Comparison of ENCODE assay signal across 8 cellular contexts in the genomic region with DNA sequence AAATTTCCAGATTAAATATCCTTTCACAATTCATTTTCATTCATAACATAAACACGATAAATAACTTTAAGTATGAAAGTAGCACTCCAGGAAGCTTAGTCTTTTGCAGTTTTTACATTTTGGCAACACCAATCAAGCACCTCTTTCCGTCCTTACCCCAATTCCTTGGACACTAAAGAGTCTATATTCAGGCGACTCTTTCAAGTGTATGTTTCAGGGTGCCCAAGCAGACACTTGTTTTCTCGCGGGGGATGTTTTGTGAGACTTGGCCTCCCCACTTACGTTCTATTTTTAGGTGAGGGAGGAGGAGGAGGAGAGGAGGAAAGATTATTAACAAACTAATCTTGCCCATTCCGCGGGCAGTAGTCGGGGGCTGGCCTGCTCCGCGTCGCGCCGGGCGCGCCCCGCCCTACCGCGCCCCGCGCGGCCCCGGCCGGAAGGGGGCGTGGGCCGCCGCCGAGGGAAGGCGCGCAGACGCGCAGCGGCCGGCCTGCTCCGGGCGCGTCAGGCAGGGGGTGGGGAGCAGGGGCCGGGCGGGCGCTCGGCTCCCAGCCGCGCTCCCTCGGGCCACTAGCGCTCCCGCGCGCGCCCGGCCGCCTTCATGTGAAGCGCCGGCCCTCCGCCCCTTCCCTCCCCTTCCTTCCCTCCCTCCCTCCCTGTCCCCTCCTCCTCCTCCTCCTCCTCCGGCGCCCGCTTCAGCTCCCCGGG. TPM values are rescaled to one million over a fixed set of nuclear protein-coding genes. Genes with fewer than 3 reads are reported as not detected.
DNase-seq lines count a peak whose midpoint lies in the region; ATAC-seq, FAIRE-seq and TF ChIP-seq lines count a peak whose summit lies in the region.

ITPRID2 (plus strand) TSS at position 473 of the 708 bp plus-strand sequence. CDS start 337 bp downstream, outside the sequence.

- H3K36me3 ChIP-seq in kidney (ENCODE audit: control insufficient read depth in 1 of 2, insufficient read depth in 2 of 2, low read length in 2 of 2), result no peaks in the 10 kb centered on the region

- peak within 1 kb of the TSS; percentile 83 for H3K27ac Mint-ChIP-seq in central memory CD8-positive, alpha-beta T cell (ENCODE audit: low read depth)

- peak within 1 kb of the TSS; percentile 88 to 96 for H3K9ac ChIP-seq in kidney (ENCODE audit: low read length in 2 of 2)

- peaks cover 57% of the 10 kb centered on the region for H3K4me1 ChIP-seq in A549
- H3K4me1 ChIP-seq in kidney (ENCODE audit: control insufficient read depth in 1 of 2, insufficient read depth in 1 of 2, low read depth in 1 of 2, low read length in 2 of 2), result peaks cover 2 to 7% of the 10 kb centered on the region in 2 donors

- FAIRE-seq in A549 (lab: Jason Lieb, UNC) (no peak), GM18507 (lab: Jason Lieb, UNC) (peak; percentile 85), kidney (lab: Jason Lieb, UNC) (no peak)

- peak; percentile 64 for TF ChIP-seq POLR2A in A549 (IDR thresholded peaks at IDR 0.05; ENCODE audit: low read length)

- ATAC-seq in A549, result peak; percentile 93 to 95
- peak; percentile 87 for ATAC-seq in HG03025 (IDR thresholded peaks at IDR 0.05; ENCODE audit: low FRiP score, unreplicated experiment)
- ATAC-seq in central memory CD8-positive, alpha-beta T cell (replicated peaks; ENCODE audit: extremely low read depth, poor library complexity, severe bottlenecking), result peak; percentile 86

- WGBS in A549 (ENCODE audit: missing lambda C conversion rate), result under 1% methylated on average over 25 of the region's 58 CpGs

- H3K4me1 Mint-ChIP-seq in central memory CD8-positive, alpha-beta T cell, result peaks cover 34% of the 10 kb centered on the region

- H3K4me3 Mint-ChIP-seq in central memory CD8-positive, alpha-beta T cell, result peak within 1 kb of the TSS; percentile 98

- H3K4me3 ChIP-seq in A549 (peak within 1 kb of the TSS; percentile 89), kidney (ENCODE audit: low read length in 2 of 2) (peak within 1 kb of the TSS; percentile 93 to 96)

- no peaks in the 10 kb centered on the region for H3K9me3 ChIP-seq in A549
- H3K9me3 ChIP-seq in kidney (ENCODE audit: control insufficient read depth in 1 of 2, low read length in 2 of 2), result no peaks in the 10 kb centered on the region

- H3K9me3 Mint-ChIP-seq in central memory CD8-positive, alpha-beta T cell, result no peaks in the 10 kb centered on the region

- TF ChIP-seq CTCF in A549 (IDR thresholded peaks at IDR 0.05) (no peak; the same call in 2 of the 3 replicates), kidney (IDR thresholded peaks at IDR 0.05; ENCODE audit: borderline replicate concordance, extremely low read depth, insufficient read depth) (peak; percentile 8)

- peak within 1 kb of the TSS; percentile 85 for H3K4me2 ChIP-seq in A549

- POLR2A ChIA-PET in A549 (lab: Yijun Ruan, JAX), result interaction anchor here (0.6 to 1.9 kb wide), 4 partner anchors 15 to 113 kb away, joined by 3 to 12 read pairs (median 4); no protein-coding TSS in a partner anchor

- H3K36me3 Mint-ChIP-seq in central memory CD8-positive, alpha-beta T cell (ENCODE audit: insufficient read depth), result peaks cover 3% of the 10 kb centered on the region

- DNase-seq in A549 (ENCODE audit: low read depth in 1 of 2, low spot score in 1 of 2) (peak; percentile 69 to 91), GM18507 (ENCODE audit: extremely low spot score, insufficient read length, low read depth) (peak; percentile 87), NCI-H2171 (lab: John Stamatoyannopoulos, UW) (peak; percentile 78), kidney (peak; percentile 96)
- DNase-seq in activated CD4-positive, CD25-positive, alpha-beta regulatory T cell (lab: John Stamatoyannopoulos, UW), result peak; percentile 13 to 37 (median 23)
- DNase-seq in central memory CD8-positive, alpha-beta T cell (ENCODE audit: low spot score in 2 of 2), result peak; percentile 21 to 30
- peak; percentile 27 to 48 for DNase-seq in stimulated activated CD4-positive, alpha-beta T cell treated with anti-CD3 and anti-CD28 coated beads, Interleukin-15, amount 100 ng/mL, for 1 hour (ENCODE audit: low read depth in 1 of 2, low spot score in 1 of 2)

- H3K27me3 Mint-ChIP-seq in central memory CD8-positive, alpha-beta T cell, result peaks cover 47% of the 10 kb centered on the region

- intact Hi-C loops in kidney (cut with DNase I), result no loop called here

- CTCF ChIA-PET in A549 (lab: Yijun Ruan, JAX), result interaction anchor here (0.8 to 2.2 kb wide), 6 partner anchors 12 to 145 kb away, joined by 3 to 10 read pairs (median 3); no protein-coding TSS in a partner anchor

- H3K27ac ChIP-seq in A549, result peak within 1 kb of the TSS; percentile 97 to 98
- H3K27ac ChIP-seq in kidney (ENCODE audit: low read depth in 2 of 2, low read length in 2 of 2), result peak within 1 kb of the TSS; percentile 96

- TF ChIP-seq EP300 in A549 (IDR thresholded peaks at IDR 0.05), result no peak

- 0 out of 5 replicates have a peak, but pooled peaks of 1 of the 2 experiments have one; percentile 20 for TF ChIP-seq RAD21 in A549 (conservative IDR thresholded peaks at IDR 0.05 in 1 of 2, IDR thresholded peaks at IDR 0.05 in 1 of 2)

TF ChIP-seq in A549, 52 proteins besides CTCF, POLR2A, EP300 and RAD21:
- TF ChIP-seq CHD2 (IDR thresholded peaks at IDR 0.05; ENCODE audit: low read length, partially characterized antibody), result no peak
- TF ChIP-seq SREBF2 (IDR thresholded peaks at IDR 0.05), result no peak
- peak in 1 of 2 experiments; percentile 39; a peak in 1 of 5 replicates for TF ChIP-seq JUN (IDR thresholded peaks at IDR 0.05)
- TF ChIP-seq CHD4 (IDR thresholded peaks at IDR 0.05; ENCODE audit: borderline replicate concordance), result no peak
- no peak for TF ChIP-seq TFCP2L1 (CRISPR knock-in tag; IDR thresholded peaks at IDR 0.05)
- TF ChIP-seq MAZ (IDR thresholded peaks at IDR 0.05; ENCODE audit: borderline replicate concordance, low read depth, low read length), result no peak
- TF ChIP-seq FOXS1 (CRISPR knock-in tag; IDR thresholded peaks at IDR 0.05), result no peak
- TF ChIP-seq CBX8 (IDR thresholded peaks at IDR 0.05), result no peak
- no peak for TF ChIP-seq KDM1A (IDR thresholded peaks at IDR 0.05; ENCODE audit: low read depth)
- TF ChIP-seq POLR2AphosphoS2 (conservative IDR thresholded peaks at IDR 0.05; ENCODE audit: low read length), result no peak
- no peak for TF ChIP-seq ZNF302 (CRISPR knock-in tag; IDR thresholded peaks at IDR 0.05)
- no peak for TF ChIP-seq RFX5 (IDR thresholded peaks at IDR 0.05)
- 0 out of 3 replicates have a peak, but pooled peaks have one; percentile 70 for TF ChIP-seq BCL3 (IDR thresholded peaks at IDR 0.05)
- TF ChIP-seq FOSB (CRISPR knock-in tag; IDR thresholded peaks at IDR 0.05), result no peak
- TF ChIP-seq NPAS2 (CRISPR knock-in tag; IDR thresholded peaks at IDR 0.05; ENCODE audit: borderline replicate concordance), result no peak
- TF ChIP-seq ESRRA (IDR thresholded peaks at IDR 0.05; ENCODE audit: borderline replicate concordance, low read length), result no peak
- TF ChIP-seq SMC3 (IDR thresholded peaks at IDR 0.05), result peak; percentile 31; the same call in 1 of the 3 replicates
- no peak for TF ChIP-seq HEYL (CRISPR knock-in tag; IDR thresholded peaks at IDR 0.05)
- TF ChIP-seq KDM5A (IDR thresholded peaks at IDR 0.05), result no peak
- no peak for TF ChIP-seq HDAC2 (IDR thresholded peaks at IDR 0.05)
- TF ChIP-seq, protein P1, sequence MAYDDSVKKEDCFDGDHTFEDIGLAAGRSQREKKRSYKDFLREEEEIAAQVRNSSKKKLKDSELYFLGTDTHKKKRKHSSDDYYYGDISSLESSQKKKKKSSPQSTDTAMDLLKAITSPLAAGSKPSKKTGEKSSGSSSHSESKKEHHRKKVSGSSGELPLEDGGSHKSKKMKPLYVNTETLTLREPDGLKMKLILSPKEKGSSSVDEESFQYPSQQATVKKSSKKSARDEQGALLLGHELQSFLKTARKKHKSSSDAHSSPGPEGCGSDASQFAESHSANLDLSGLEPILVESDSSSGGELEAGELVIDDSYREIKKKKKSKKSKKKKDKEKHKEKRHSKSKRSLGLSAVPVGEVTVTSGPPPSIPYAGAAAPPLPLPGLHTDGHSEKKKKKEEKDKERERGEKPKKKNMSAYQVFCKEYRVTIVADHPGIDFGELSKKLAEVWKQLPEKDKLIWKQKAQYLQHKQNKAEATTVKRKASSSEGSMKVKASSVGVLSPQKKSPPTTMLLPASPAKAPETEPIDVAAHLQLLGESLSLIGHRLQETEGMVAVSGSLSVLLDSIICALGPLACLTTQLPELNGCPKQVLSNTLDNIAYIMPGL (CRISPR knock-in tag; IDR thresholded peaks at IDR 0.05; ENCODE audit: borderline replicate concordance), result no peak
- no peak for TF ChIP-seq FOSL2 (IDR thresholded peaks at IDR 0.05)
- no peak for TF ChIP-seq FOSL2 (CRISPR knock-in tag; IDR thresholded peaks at IDR 0.05)
- TF ChIP-seq EHMT2 (IDR thresholded peaks at IDR 0.05; ENCODE audit: low read depth), result no peak
- TF ChIP-seq BHLHE40 (IDR thresholded peaks at IDR 0.05; ENCODE audit: low read depth, low read length), result no peak

RNA-seq across cellular contexts. Expression of gene ITPRID2, which starts in this region (rescaled TPM):
- polyA plus RNA-seq in A549 (2011; rRNA removed) (87.7 and 94.3 TPM in 2 replicates), A549 (2017; fragmentation: RNase III; extraction: RNeasy Plus Mini Kit Qiagen cat#74134 plus additional on column Dnase treatment) (40.3 to 44.0 TPM (median 43.3 TPM) in 3 replicates), kidney (ENCODE audit: insufficient read depth, low read depth, low replicate concordance) (29.9 TPM)
- 20.4 and 21.2 TPM in 2 replicates for polyA plus RNA-seq in A549 (2012; cell fraction: cytosol; rRNA removed)
- 19.9 and 21.3 TPM in 2 replicates for polyA plus RNA-seq in A549 (2012; cell fraction: nucleus; rRNA removed)
- polyA minus RNA-seq in A549 (2011; rRNA and poly(A)+ RNA removed), result 63.8 and 67.2 TPM in 2 replicates
- total RNA-seq in kidney, result 191 TPM

Comparison
In these comparisons a context has a peak if more than half of its experiments do, and no peak if none do; other contexts are left out.
1. Peak in every context shown above with its lines: DNase-seq, ATAC-seq, H3K4me3 ChIP-seq and H3K27ac ChIP-seq.
2. DNase-seq: peak in every context shown above with its lines; median percentile 96 in kidney; 87 in GM18507; 80 in A549; 78 in NCI-H2171; 38 in stimulated activated CD4-positive, alpha-beta T cell treated with anti-CD3 and anti-CD28 coated beads, Interleukin-15, amount 100 ng/mL, for 1 hour; 26 in central memory CD8-positive, alpha-beta T cell; 23 in activated CD4-positive, CD25-positive, alpha-beta regulatory T cell.